Comparison of ENCODE assay signal across 17 cellular contexts in genomic region chr11:69393178-69393832, GRCh38.
A peak's percentile ranks its signal among the peaks of the same experiment; 100 is the strongest.
DNase-seq lines count a peak whose midpoint lies in the region; ATAC-seq, FAIRE-seq and TF ChIP-seq lines count a peak whose summit lies in the region.
"Had no signal": no experiment of that assay in that cellular context is flagged by ENCODE, and none has a peak within 500 bp of the region (broad histone marks: within the 10 kb centered on the region; RNA-seq: fewer than 3 reads in every experiment).

No MANE protein-coding gene starts in this region.

- H3K9me3 Mint-ChIP-seq in CD14-positive monocyte: peaks cover 4 to 13% (median 5%) of the 10 kb centered on the region in 7 donors
- peaks cover 31% of the 10 kb centered on the region for H3K9me3 Mint-ChIP-seq in neural progenitor cell
- peaks cover 6% of the 10 kb centered on the region for H3K9me3 Mint-ChIP-seq in progenitor cell of endocrine pancreas (ENCODE audit: low read depth)
- H3K9me3 Mint-ChIP-seq: CD4-positive, alpha-beta T cell had no signal

- DNase-seq in CD14-positive monocyte (ENCODE audit: low spot score): peak; percentile 38
- DNase-seq in HepG2 (ENCODE audit: low spot score): no peak
- DNase-seq in neural progenitor cell (ENCODE audit: low spot score): no peak
- DNase-seq in sigmoid colon: peak; percentile 42
- DNase-seq in mucosa of gallbladder (ENCODE audit: low spot score): no peak
- DNase-seq in progenitor cell of endocrine pancreas (ENCODE audit: low spot score, unreplicated experiment): no peak
- DNase-seq: 8988T; ACHN; Calu3; CD4-positive, alpha-beta T cell; DMS 273 treated with DMSO at 0.1 percent for 48 hours; GOT3 had no signal

- H3K27ac ChIP-seq in HepG2 (ENCODE audit: extremely low read length, insufficient read depth, low read length) (no peak overlapping the region), neural progenitor cell (no peak overlapping the region), sigmoid colon (no peak overlapping the region)

- 58% methylated on average over 9 of the region's 16 CpGs for WGBS in HepG2 (ENCODE audit: low lambda C conversion rate)
- WGBS in sigmoid colon, 2 donors: 90 to 91% methylated on average over 16 of the region's 16 CpGs

- intact Hi-C loops in CD14-positive monocyte (cut with micrococcal nuclease): no loop called here
- intact Hi-C loops in HepG2 (cut with micrococcal nuclease; ENCODE audit: unreplicated experiment): no loop called here
- intact Hi-C loops in sigmoid colon (cut with DNase I): no loop called here

- ATAC-seq in HepG2: no peak
- no peak for ATAC-seq in GM19351 (IDR thresholded peaks at IDR 0.05; ENCODE audit: unreplicated experiment)
- ATAC-seq: GM12878 had no signal

- no peak overlapping the region for H3K9ac ChIP-seq in HepG2 (ENCODE audit: insufficient read depth, low read depth, low read length)
- no peak overlapping the region for H3K9ac ChIP-seq in neural progenitor cell
- H3K9ac ChIP-seq: BLaER1 treated with 17β-estradiol and CSF1 and Interleukin-3, amounts not matched to agents 10 nM and 100 nM had no signal

- H3K4me3 ChIP-seq in HepG2 (replicated peaks in 1 of 3; ENCODE audit: insufficient read depth in 1 of 3, low read depth in 2 of 3, low read length in 3 of 3): no peak overlapping the region
- H3K4me3 ChIP-seq in neural progenitor cell: no peak overlapping the region
- no peak overlapping the region for H3K4me3 ChIP-seq in sigmoid colon
- H3K4me3 ChIP-seq: BLaER1 treated with 17β-estradiol and CSF1 and Interleukin-3, amounts not matched to agents 10 nM and 100 nM; GM12878; HAP-1 had no signal

- H4K20me1 ChIP-seq in HepG2 (ENCODE audit: insufficient read depth, low read length) (no peaks in the 10 kb centered on the region), neural progenitor cell (ENCODE audit: low read depth) (no peaks in the 10 kb centered on the region)
- H4K20me1 ChIP-seq: BLaER1 treated with 17β-estradiol and CSF1 and Interleukin-3, amounts not matched to agents 10 nM and 100 nM had no signal

- H3K4me1 ChIP-seq in HepG2 (ENCODE audit: insufficient read depth, low read length) (0 out of 2 replicates have a peak, but pooled peaks cover 10% of the 10 kb centered on the region), neural progenitor cell (peaks cover 5% of the 10 kb centered on the region), sigmoid colon (no peaks in the 10 kb centered on the region)
- H3K4me1 ChIP-seq: HAP-1 had no signal

- peaks cover 3 to 10% (median 9%) of the 10 kb centered on the region in 3 donors for H3K27me3 Mint-ChIP-seq in CD14-positive monocyte (ENCODE audit: low read depth in 3 of 3)
- H3K27me3 Mint-ChIP-seq in neural progenitor cell (ENCODE audit: insufficient read depth, low read depth): peaks cover 4% of the 10 kb centered on the region
- H3K27me3 Mint-ChIP-seq in progenitor cell of endocrine pancreas: peaks cover 3% of the 10 kb centered on the region
- H3K27me3 Mint-ChIP-seq: CD4-positive, alpha-beta T cell had no signal

- H3K4me1 Mint-ChIP-seq in CD14-positive monocyte (peaks cover 15% of the 10 kb centered on the region), neural progenitor cell (peaks cover 28% of the 10 kb centered on the region), progenitor cell of endocrine pancreas (ENCODE audit: low read depth) (peaks cover 19% of the 10 kb centered on the region)

- in situ Hi-C loops in HepG2 (cut with HindIII; ENCODE audit: extremely low pct_ligation_motif_present, low pct_unique_long_range_greater_than_20kb): no loop called here

- H3K36me3 ChIP-seq in HepG2 (replicated peaks in 1 of 2; ENCODE audit: control insufficient read depth in 1 of 2, insufficient read depth in 2 of 2, low read length in 2 of 2) (no peaks in the 10 kb centered on the region), neural progenitor cell (no peaks in the 10 kb centered on the region), sigmoid colon (no peaks in the 10 kb centered on the region)
- H3K36me3 ChIP-seq: BLaER1 treated with 17β-estradiol and CSF1 and Interleukin-3, amounts not matched to agents 10 nM and 100 nM; HAP-1 had no signal

- H3K9me3 ChIP-seq in HepG2 (ENCODE audit: low read length): peaks cover 3% of the 10 kb centered on the region
- H3K9me3 ChIP-seq in neural progenitor cell (ENCODE audit: low read depth): no peaks in the 10 kb centered on the region
- H3K9me3 ChIP-seq in sigmoid colon: peaks cover 0 to 3% (median 2%) of the 10 kb centered on the region in 4 donors
- H3K9me3 ChIP-seq: HAP-1 had no signal

- FAIRE-seq in HepG2 (lab: Jason Lieb, UNC): no peak
- FAIRE-seq: GM12878, GM18507 had no signal

- H3F3A ChIP-seq in neural progenitor cell (ENCODE audit: low read depth): no peaks in the 10 kb centered on the region

- BruUV-seq in HepG2 (replicated peaks; lab: Mats Ljungman, UMichigan): no TSS peak

- H2AFZ ChIP-seq in HepG2 (ENCODE audit: low read length): no peak overlapping the region
- no peak overlapping the region for H2AFZ ChIP-seq in neural progenitor cell (replicated peaks)

- no peaks in the 10 kb centered on the region for H3K36me3 Mint-ChIP-seq in CD14-positive monocyte
- no peaks in the 10 kb centered on the region for H3K36me3 Mint-ChIP-seq in neural progenitor cell
- no peaks in the 10 kb centered on the region for H3K36me3 Mint-ChIP-seq in progenitor cell of endocrine pancreas (ENCODE audit: insufficient read depth)

- no peak for TF ChIP-seq RAD21 in HepG2 (CRISPR knock-in tag; IDR thresholded peaks at IDR 0.05)

- CTCF ChIA-PET in HepG2 (lab: Yijun Ruan, JAX; ENCODE audit: low intra/inter-chr PET ratio, low total read pairs): no interaction called here

- no peak overlapping the region for H3K27ac Mint-ChIP-seq in CD14-positive monocyte
- H3K27ac Mint-ChIP-seq in neural progenitor cell: peak overlapping the region; percentile 29
- H3K27ac Mint-ChIP-seq in progenitor cell of endocrine pancreas: no peak overlapping the region
- H3K27ac Mint-ChIP-seq: CD4-positive, alpha-beta T cell had no signal

- no peak for TF ChIP-seq CTCF in CD14-positive monocyte (IDR thresholded peaks at IDR 0.05)
- no peak for TF ChIP-seq CTCF in HepG2 (CRISPR knock-in tag; IDR thresholded peaks at IDR 0.05)
- TF ChIP-seq CTCF in neural progenitor cell (IDR thresholded peaks at IDR 0.05): no peak
- TF ChIP-seq CTCF in sigmoid colon (IDR thresholded peaks at IDR 0.05): no peak
- no peak for TF ChIP-seq CTCF in progenitor cell of endocrine pancreas (IDR thresholded peaks at IDR 0.05; ENCODE audit: unreplicated experiment)

- H3K4me2 ChIP-seq in HepG2 (ENCODE audit: low read depth, low read length) (no peak overlapping the region), neural progenitor cell (no peak overlapping the region)

- H3K27me3 ChIP-seq in HepG2 (ENCODE audit: control insufficient read depth in 1 of 2, insufficient read depth in 2 of 2, low read length in 2 of 2) (peaks cover 8 to 48% of the 10 kb centered on the region in 2 experiments; a peak in 4 of 5 replicates), neural progenitor cell (no peaks in the 10 kb centered on the region), sigmoid colon (peaks cover 0 to 4% (median 0%) of the 10 kb centered on the region in 3 donors)

- no peak for TF ChIP-seq EP300 in HepG2 (IDR thresholded peaks at IDR 0.05; ENCODE audit: low read depth in 2 of 2, low read length in 2 of 2)
- no peak for TF ChIP-seq EP300 in HepG2 (CRISPR knock-in tag; IDR thresholded peaks at IDR 0.05; ENCODE audit: borderline replicate concordance)
- no peak for TF ChIP-seq EP300 in sigmoid colon (IDR thresholded peaks at IDR 0.05)

- no peak overlapping the region for H3K4me3 Mint-ChIP-seq in CD14-positive monocyte
- H3K4me3 Mint-ChIP-seq in neural progenitor cell: no peak overlapping the region
- no peak overlapping the region for H3K4me3 Mint-ChIP-seq in progenitor cell of endocrine pancreas (ENCODE audit: low read depth)
- H3K4me3 Mint-ChIP-seq: CD4-positive, alpha-beta T cell had no signal

- POLR2A ChIA-PET in HepG2 (lab: Yijun Ruan, JAX): interaction anchor here (0.6 kb wide), 1 partner anchor 814 kb away, joined by 3 read pairs; no protein-coding TSS in a partner anchor

- TF ChIP-seq POLR2A in HepG2 (IDR thresholded peaks at IDR 0.05; ENCODE audit: insufficient read depth in 1 of 2, low read depth in 2 of 2, low read length in 2 of 2): no peak
- no peak for TF ChIP-seq POLR2A in sigmoid colon (IDR thresholded peaks at IDR 0.05)

- H3K79me2 ChIP-seq in HepG2 (ENCODE audit: insufficient read depth, low read length) (no peaks in the 10 kb centered on the region), neural progenitor cell (ENCODE audit: low read depth) (no peaks in the 10 kb centered on the region)

TF ChIP-seq in HepG2, 621 proteins besides CTCF, POLR2A, EP300 and RAD21 (continues in another document):
- TF ChIP-seq SALL2 (CRISPR knock-in tag; IDR thresholded peaks at IDR 0.05) (no peak), ZNF547 (CRISPR knock-in tag; IDR thresholded peaks at IDR 0.05) (no peak), ZNF143 (CRISPR knock-in tag; IDR thresholded peaks at IDR 0.05) (no peak)

Comparison
In these comparisons a context has a peak if more than half of its experiments do, and no peak if none do; other contexts are left out.
1. DNase-seq: peak in CD14-positive monocyte (single experiment) and sigmoid colon (single experiment); none in HepG2 (single experiment), neural progenitor cell (single experiment), mucosa of gallbladder (single experiment) and progenitor cell of endocrine pancreas (single experiment).